8 cellular contexts compared by ENCODE assay signal in genomic region chr10:110901954-110902819, GRCh38. TPM values are rescaled to one million over a fixed set of nuclear protein-coding genes. Genes with fewer than 3 reads are reported as not detected.
DNase-seq lines count a peak whose midpoint lies in the region; ATAC-seq, FAIRE-seq and TF ChIP-seq lines count a peak whose summit lies in the region.

No MANE protein-coding gene starts in this region.

- in situ Hi-C loops in ACHN (cut with HindIII; ENCODE audit: low pct_ligation_motif_present, low pct_unique_long_range_greater_than_20kb, low sequenced_read_pairs) = no loop called here

- H3K27me3 Mint-ChIP-seq in GM23338 (ENCODE audit: insufficient read depth, low read depth, poor library complexity) = no peaks in the 10 kb centered on the region
- H3K27me3 Mint-ChIP-seq in activated T-helper 17 cell treated with anti-CD3 and anti-CD28 coated beads, Interleukin-2, amount 50 U/mL, for 72 hours = no peaks in the 10 kb centered on the region

- TF ChIP-seq CTCF in GM23338 (conservative IDR thresholded peaks at IDR 0.05; ENCODE audit: low read depth in 2 of 2) (no peak), keratinocyte (optimal IDR thresholded peaks at IDR 0.05 in 1 of 3, IDR thresholded peaks at IDR 0.05 in 1 of 3, conservative IDR thresholded peaks at IDR 0.05 in 1 of 3; ENCODE audit: extremely low read depth in 1 of 3, insufficient read depth in 2 of 3, low read length in 3 of 3) (no peak)

- no peak overlapping the region for H3K4me2 ChIP-seq in GM23338
- H3K4me2 ChIP-seq in keratinocyte (ENCODE audit: control insufficient read depth, extremely low read depth, insufficient read depth, low read depth, low read length) = peak overlapping the region; percentile 55

- no peaks in the 10 kb centered on the region for H3K9me3 ChIP-seq in keratinocyte (ENCODE audit: control insufficient read depth, low read depth, low read length)

- no peaks in the 10 kb centered on the region for H4K20me1 ChIP-seq in GM23338 (replicated peaks; ENCODE audit: insufficient read depth)
- no peaks in the 10 kb centered on the region for H4K20me1 ChIP-seq in keratinocyte (ENCODE audit: control insufficient read depth, extremely low read depth, insufficient read depth, low read length)

- H3K27me3 ChIP-seq in GM23338 (ENCODE audit: insufficient read depth) (no peaks in the 10 kb centered on the region), keratinocyte (ENCODE audit: control insufficient read depth, extremely low read depth, insufficient read depth, low read length) (no peaks in the 10 kb centered on the region)

- H2AFZ ChIP-seq in GM23338 (no peak overlapping the region), keratinocyte (ENCODE audit: control insufficient read depth, low read length) (no peak overlapping the region)

- H3K4me3 Mint-ChIP-seq in GM23338 = no peak overlapping the region
- peak overlapping the region; percentile 65 for H3K4me3 Mint-ChIP-seq in activated T-helper 17 cell treated with anti-CD3 and anti-CD28 coated beads, Interleukin-2, amount 50 U/mL, for 72 hours

- H3K36me3 ChIP-seq in GM23338 (ENCODE audit: insufficient read depth) (no peaks in the 10 kb centered on the region), keratinocyte (ENCODE audit: control insufficient read depth in 2 of 2, extremely low read depth in 1 of 2, insufficient read depth in 2 of 2, low read length in 2 of 2) (peaks cover 2 to 8% of the 10 kb centered on the region in 2 experiments)

- peak overlapping the region; percentile 75 for H3K27ac Mint-ChIP-seq in GM23338
- H3K27ac Mint-ChIP-seq in activated T-helper 17 cell treated with anti-CD3 and anti-CD28 coated beads, Interleukin-2, amount 50 U/mL, for 72 hours = peak overlapping the region; percentile 84

- peak overlapping the region; percentile 28 for H3K9ac ChIP-seq in keratinocyte (ENCODE audit: control insufficient read depth, extremely low read depth, insufficient read depth, low read length)

- DNase-seq in ACHN = peak; percentile 19
- DNase-seq in GM23338 (ENCODE audit: low spot score) = no peak
- DNase-seq in keratinocyte (ENCODE audit: low read depth, low spot score) = no peak
- no peak for DNase-seq in cortex of kidney (lab: John Stamatoyannopoulos, UW)
- no peak for DNase-seq in NCI-H2171 treated with DMSO at 0.1 percent for 48 hours (lab: John Stamatoyannopoulos, UW)

- no peaks in the 10 kb centered on the region for H3K79me2 ChIP-seq in GM23338 (replicated peaks; ENCODE audit: insufficient read depth)
- no peaks in the 10 kb centered on the region for H3K79me2 ChIP-seq in keratinocyte (ENCODE audit: control insufficient read depth, insufficient read depth, low read length)

- H3K4me1 Mint-ChIP-seq in GM23338 = peaks cover 10% of the 10 kb centered on the region; the same call in 2 of the 3 replicates
- peaks cover 32% of the 10 kb centered on the region for H3K4me1 Mint-ChIP-seq in activated T-helper 17 cell treated with anti-CD3 and anti-CD28 coated beads, Interleukin-2, amount 50 U/mL, for 72 hours

- no peak overlapping the region for H3K4me3 ChIP-seq in GM23338
- H3K4me3 ChIP-seq in keratinocyte (ENCODE audit: control insufficient read depth in 2 of 3, extremely low read depth in 1 of 3, insufficient read depth in 2 of 3, low read depth in 1 of 3, low read length in 3 of 3) = no peak overlapping the region

- H3K9me1 ChIP-seq in keratinocyte (ENCODE audit: control insufficient read depth, extremely low read depth, insufficient read depth, low read length) = no peaks in the 10 kb centered on the region

- H3F3A ChIP-seq in GM23338 (replicated peaks; ENCODE audit: low read depth) = no peaks in the 10 kb centered on the region

- FAIRE-seq in keratinocyte (lab: Jason Lieb, UNC) = peak; percentile 94

- H3K9me3 Mint-ChIP-seq in GM23338 = no peaks in the 10 kb centered on the region
- no peaks in the 10 kb centered on the region for H3K9me3 Mint-ChIP-seq in activated T-helper 17 cell treated with anti-CD3 and anti-CD28 coated beads, Interleukin-2, amount 50 U/mL, for 72 hours

- H3K4me1 ChIP-seq in GM23338 (ENCODE audit: insufficient read depth) (no peaks in the 10 kb centered on the region), keratinocyte (ENCODE audit: control insufficient read depth, extremely low read depth, insufficient read depth, low read length) (peaks cover 23% of the 10 kb centered on the region)

- H3K27ac ChIP-seq in GM23338 (ENCODE audit: low read depth) (no peak overlapping the region), keratinocyte (ENCODE audit: control insufficient read depth, insufficient read depth, low read length) (peak overlapping the region; percentile 70)

- no peaks in the 10 kb centered on the region for H3K9me2 ChIP-seq in GM23338 (ENCODE audit: insufficient read depth)

- dilution Hi-C loops in keratinocyte (cut with MboI; ENCODE audit: extremely low pct_ligation_motif_present, low sequenced_read_pairs) = no loop called here

- peaks cover 11% of the 10 kb centered on the region; the same call in 2 of the 3 replicates for H3K36me3 Mint-ChIP-seq in GM23338 (ENCODE audit: low read depth)
- peaks cover 83% of the 10 kb centered on the region for H3K36me3 Mint-ChIP-seq in activated T-helper 17 cell treated with anti-CD3 and anti-CD28 coated beads, Interleukin-2, amount 50 U/mL, for 72 hours (ENCODE audit: low read depth)

- ATAC-seq in GM23338 (no peak), HG03175 (IDR thresholded peaks at IDR 0.05; ENCODE audit: unreplicated experiment) (no peak), HG03045 (IDR thresholded peaks at IDR 0.05; ENCODE audit: unreplicated experiment) (no peak)
- ATAC-seq in activated T-helper 17 cell treated with anti-CD3 and anti-CD28 coated beads, Interleukin-2, amount 50 U/mL, for 72 hours (replicated peaks) = peak; percentile 69

TF ChIP-seq in GM23338, 12 proteins besides CTCF, POLR2A, EP300 and RAD21 (continues in another document):
- no peak for TF ChIP-seq EZH2 (IDR thresholded peaks at IDR 0.05; ENCODE audit: low read depth, unreplicated experiment)
- no peak for TF ChIP-seq ZNF114 (CRISPR knock-in tag; IDR thresholded peaks at IDR 0.05)
- TF ChIP-seq EZH2phosphoT487 (IDR thresholded peaks at IDR 0.05; ENCODE audit: unreplicated experiment) = no peak
- TF ChIP-seq ETS1 (IDR thresholded peaks at IDR 0.05) = no peak
- no peak for TF ChIP-seq JUNB (IDR thresholded peaks at IDR 0.05; ENCODE audit: unreplicated experiment)
- no peak for TF ChIP-seq POLR2AphosphoS5 (IDR thresholded peaks at IDR 0.05; ENCODE audit: low read depth)
- no peak for TF ChIP-seq NANOG (IDR thresholded peaks at IDR 0.05; ENCODE audit: borderline replicate concordance)

RNA-seq across cellular contexts. Expression of gene BBIP1, which starts 16.8 kb away (rescaled TPM):
- total RNA-seq in GM23338 (2014; rRNA removed; shearing (Covaris generic)) = 14.8 and 20.6 TPM in 2 replicates
- polyA plus RNA-seq in GM23338 (2016; fragmentation: Nextera tagmentation; extraction: Ambion mirVana) (50.6 and 56.5 TPM in 2 replicates), keratinocyte (12.8 to 30.4 TPM (median 13.9 TPM) in 3 replicates)
- total RNA-seq in activated T-helper 17 cell treated with anti-CD3 and anti-CD28 coated beads, Interleukin-2, amount 50 U/mL, for 72 hours = 10 to 100 TPM; 24.1 to 40.0 TPM
- polyA plus RNA-seq in keratinocyte (2011; ENCODE audit: low read depth) = 38.6 TPM
- polyA plus RNA-seq in keratinocyte (2011; cell fraction: cytosol; rRNA removed) = 12.0 and 26.0 TPM in 2 replicates
- 9.2 and 14.1 TPM in 2 replicates for polyA plus RNA-seq in keratinocyte (2011; cell fraction: nucleus; rRNA removed)
- 15.0 and 23.7 TPM in 2 replicates for polyA plus RNA-seq in keratinocyte (2012; ENCODE audit: low replicate concordance)
- 2.4 to 22.3 TPM (median 4.6 TPM) in 3 replicates for polyA minus RNA-seq in keratinocyte
- polyA minus RNA-seq in keratinocyte (2011; cell fraction: cytosol; rRNA and poly(A)+ RNA removed) = 6.5 TPM
- 2.7 and 3.0 TPM in 2 replicates for polyA minus RNA-seq in keratinocyte (2011; cell fraction: nucleus; rRNA and poly(A)+ RNA removed)

RNA-seq across cellular contexts. Expression of gene SHOC2, which starts 17.2 kb away (rescaled TPM):
- total RNA-seq in GM23338 (2014; rRNA removed; shearing (Covaris generic)) = 23.3 and 30.6 TPM in 2 replicates
- 29.9 and 33.3 TPM in 2 replicates for polyA plus RNA-seq in GM23338 (2016; fragmentation: Nextera tagmentation; extraction: Ambion mirVana)
- 10 to 100 TPM; 38.3 to 39.6 TPM for total RNA-seq in activated T-helper 17 cell treated with anti-CD3 and anti-CD28 coated beads, Interleukin-2, amount 50 U/mL, for 72 hours
- 16.8 to 27.7 TPM (median 21.2 TPM) in 3 replicates for polyA plus RNA-seq in keratinocyte
- polyA plus RNA-seq in keratinocyte (2011; ENCODE audit: low read depth) = 22.6 TPM
- polyA plus RNA-seq in keratinocyte (2011; cell fraction: cytosol; rRNA removed) = 14.8 and 30.0 TPM in 2 replicates
- 18.0 and 23.4 TPM in 2 replicates for polyA plus RNA-seq in keratinocyte (2011; cell fraction: nucleus; rRNA removed)
- polyA plus RNA-seq in keratinocyte (2012; ENCODE audit: low replicate concordance) = 19.7 and 21.8 TPM in 2 replicates
- polyA minus RNA-seq in keratinocyte = 12.0 to 38.5 TPM (median 22.2 TPM) in 3 replicates
- polyA minus RNA-seq in keratinocyte (2011; cell fraction: cytosol; rRNA and poly(A)+ RNA removed) = 29.0 TPM
- 30.6 and 58.2 TPM in 2 replicates for polyA minus RNA-seq in keratinocyte (2011; cell fraction: nucleus; rRNA and poly(A)+ RNA removed)

RNA-seq across cellular contexts. Expression of gene PDCD4, which starts 30.5 kb away (rescaled TPM):
- 9.2 and 10.1 TPM in 2 replicates for total RNA-seq in GM23338 (2014; rRNA removed; shearing (Covaris generic))
- polyA plus RNA-seq in GM23338 (2016; fragmentation: Nextera tagmentation; extraction: Ambion mirVana) (13.7 and 18.0 TPM in 2 replicates), keratinocyte (63.1 to 146 TPM (median 99.7 TPM) in 3 replicates)
- 100 to 1,000 TPM in 1 of 2 donors, 10 to 100 TPM in 1; 59.0 to 140 TPM for total RNA-seq in activated T-helper 17 cell treated with anti-CD3 and anti-CD28 coated beads, Interleukin-2, amount 50 U/mL, for 72 hours
- polyA plus RNA-seq in keratinocyte (2011; ENCODE audit: low read depth) = 334 TPM
- 60.6 and 83.9 TPM in 2 replicates for polyA plus RNA-seq in keratinocyte (2011; cell fraction: cytosol; rRNA removed)
- 75.6 and 156 TPM in 2 replicates for polyA plus RNA-seq in keratinocyte (2011; cell fraction: nucleus; rRNA removed)
- polyA plus RNA-seq in keratinocyte (2012; ENCODE audit: low replicate concordance) = 80.0 and 198 TPM in 2 replicates
- polyA minus RNA-seq in keratinocyte = 8.4 to 29.0 TPM (median 14.0 TPM) in 3 replicates
- polyA minus RNA-seq in keratinocyte (2011; cell fraction: cytosol; rRNA and poly(A)+ RNA removed) = 27.0 TPM
- polyA minus RNA-seq in keratinocyte (2011; cell fraction: nucleus; rRNA and poly(A)+ RNA removed) = 37.1 and 90.1 TPM in 2 replicates
